Comparison of ENCODE assay signal across 16 cellular contexts in genomic region chr20:63055575-63056235, GRCh38. TPM values are rescaled to one million over a fixed set of nuclear protein-coding genes. Genes with fewer than 3 reads are reported as not detected.
DNase-seq lines count a peak whose midpoint lies in the region; ATAC-seq, FAIRE-seq and TF ChIP-seq lines count a peak whose summit lies in the region.
"Had no signal": no experiment of that assay in that cellular context is flagged by ENCODE, and none has a peak within 500 bp of the region (broad histone marks: within the 10 kb centered on the region; RNA-seq: fewer than 3 reads in every experiment).

No MANE protein-coding gene starts in this region.

- no peaks in the 10 kb centered on the region for H3K79me2 ChIP-seq in neural cell (replicated peaks; ENCODE audit: insufficient read depth, low read length)

- no peaks in the 10 kb centered on the region for H3K36me3 ChIP-seq in BLaER1 treated with 17β-estradiol and CSF1 and Interleukin-3, amounts not matched to agents 10 nM and 100 nM
- no peaks in the 10 kb centered on the region for H3K36me3 ChIP-seq in neural cell (ENCODE audit: insufficient read depth, low read length)
- H3K36me3 ChIP-seq: ovary had no signal

- H3F3A ChIP-seq in neural cell (ENCODE audit: insufficient read depth, low read length, poor library complexity, severe bottlenecking) = no peaks in the 10 kb centered on the region

- FAIRE-seq in HTR-8/SVneo (lab: Jason Lieb, UNC) = peak; percentile 55

- peaks cover 13 to 81% (median 55%) of the 10 kb centered on the region in 10 experiments for H3K4me1 ChIP-seq in BLaER1 treated with 17β-estradiol and CSF1 and Interleukin-3, amounts not matched to agents 10 nM and 100 nM

- DNase-seq in HTR-8/SVneo (ENCODE audit: insufficient read length, low spot score) = no peak
- DNase-seq in cardiac septum (ENCODE audit: low spot score) = peak; percentile 66
- DNase-seq in NCI-H2081 treated with DMSO at 0.1 percent for 48 hours (lab: John Stamatoyannopoulos, UW) = no peak
- DNase-seq in NCI-H748 treated with DMSO at 0.1 percent for 48 hours (lab: John Stamatoyannopoulos, UW) = no peak

- peaks cover 0 to 5% (median 1%) of the 10 kb centered on the region in 11 experiments; a peak in 8 of 22 replicates for H3K9me3 ChIP-seq in BLaER1 treated with 17β-estradiol and CSF1 and Interleukin-3, amounts not matched to agents 10 nM and 100 nM (replicated peaks in 1 of 11)
- H3K9me3 ChIP-seq in neural cell (ENCODE audit: low read length) = no peaks in the 10 kb centered on the region
- H3K9me3 ChIP-seq: Caco-2, ovary had no signal

- no peak for TF ChIP-seq CTCF in neural cell (IDR thresholded peaks at IDR 0.05; ENCODE audit: poor library complexity, severe bottlenecking)

- H3K27me3 ChIP-seq in BLaER1 treated with 17β-estradiol and CSF1 and Interleukin-3, amounts not matched to agents 10 nM and 100 nM = no peaks in the 10 kb centered on the region
- no peaks in the 10 kb centered on the region for H3K27me3 ChIP-seq in neural cell (ENCODE audit: insufficient read depth, low read depth, low read length)
- H3K27me3 ChIP-seq: ovary had no signal

- H3K27ac ChIP-seq in BLaER1 treated with 17β-estradiol and CSF1 and Interleukin-3, amounts not matched to agents 10 nM and 100 nM = no peak overlapping the region
- H3K27ac ChIP-seq in neural cell (ENCODE audit: low read length) = no peak overlapping the region
- H3K27ac ChIP-seq: ovary had no signal

- peak overlapping the region in 2 of 11 experiments; percentile 24 to 28; a peak in 2 of 22 replicates for H3K9ac ChIP-seq in BLaER1 treated with 17β-estradiol and CSF1 and Interleukin-3, amounts not matched to agents 10 nM and 100 nM
- H3K9ac ChIP-seq in neural cell (ENCODE audit: low read length) = peak overlapping the region; percentile 36

- H3K4me2 ChIP-seq in BLaER1 treated with 17β-estradiol and CSF1 and Interleukin-3, amounts not matched to agents 10 nM and 100 nM = peak overlapping the region; percentile 39 to 79 (median 62)
- no peak overlapping the region for H3K4me2 ChIP-seq in neural cell (ENCODE audit: low read length)

- TF ChIP-seq RAD21 in neural cell (conservative IDR thresholded peaks at IDR 0.05) = no peak

- no peak overlapping the region for H3K4me3 ChIP-seq in BLaER1 treated with 17β-estradiol and CSF1 and Interleukin-3, amounts not matched to agents 10 nM and 100 nM
- no peak overlapping the region for H3K4me3 ChIP-seq in neural cell (ENCODE audit: low read length)
- H3K4me3 ChIP-seq: ovary had no signal

- TF ChIP-seq EP300 in neural cell (conservative IDR thresholded peaks at IDR 0.05; ENCODE audit: poor library complexity, severe bottlenecking) = no peak

- intact Hi-C loops in cardiac septum (cut with DNase I) = loop anchor here (2.0 to 10.0 kb wide), 2 partner anchors 123 to 319 kb away; no protein-coding TSS in a partner anchor

- ATAC-seq in GM19463 (IDR thresholded peaks at IDR 0.05; ENCODE audit: unreplicated experiment) = no peak
- ATAC-seq in HG02610 (IDR thresholded peaks at IDR 0.05; ENCODE audit: unreplicated experiment) = no peak

- H3K9me2 ChIP-seq in neural cell (ENCODE audit: insufficient read depth, low read length) = no peaks in the 10 kb centered on the region

- H2AFZ ChIP-seq in neural cell (ENCODE audit: low read depth, low read length) = no peak overlapping the region

- H4K20me1 ChIP-seq in BLaER1 treated with 17β-estradiol and CSF1 and Interleukin-3, amounts not matched to agents 10 nM and 100 nM = peaks cover 0 to 32% (median 0%) of the 10 kb centered on the region in 11 experiments; a peak in 3 of 22 replicates
- no peaks in the 10 kb centered on the region for H4K20me1 ChIP-seq in neural cell (ENCODE audit: insufficient read depth)

TF ChIP-seq in neural cell, 6 proteins besides CTCF, POLR2A, EP300 and RAD21:
- TF ChIP-seq TAF1 (IDR thresholded peaks at IDR 0.05; ENCODE audit: low read depth) = no peak
- TF ChIP-seq REST (IDR thresholded peaks at IDR 0.05; ENCODE audit: borderline replicate concordance) = no peak
- TF ChIP-seq MXI1 (conservative IDR thresholded peaks at IDR 0.05; ENCODE audit: poor library complexity, severe bottlenecking) = no peak
- TF ChIP-seq SMC3 (conservative IDR thresholded peaks at IDR 0.05; ENCODE audit: poor library complexity) = no peak
- no peak for TF ChIP-seq EZH2 (IDR thresholded peaks at IDR 0.05; ENCODE audit: borderline replicate concordance, insufficient read depth, low read length, poor library complexity, severe bottlenecking)
- no peak for TF ChIP-seq POLR2AphosphoS5 (IDR thresholded peaks at IDR 0.05)
TF ChIP-seq in neural cell: peak in this region for 0.

RNA-seq across cellular contexts. Expression of gene BHLHE23, which starts 48.9 kb away (rescaled TPM):
- total RNA-seq in cardiac septum = not detected
- not detected in 2 replicates for polyA plus RNA-seq in neural cell
- polyA minus RNA-seq in neural cell = not detected in 2 replicates
- total RNA-seq: cerebellum, fibroblast of villous mesenchyme, HT1080, LHCN-M2, ovary, RPMI7951, skeletal muscle tissue had no signal
- polyA plus RNA-seq: ovary had no signal
